8 cellular contexts compared by ENCODE assay signal in the genomic region with DNA sequence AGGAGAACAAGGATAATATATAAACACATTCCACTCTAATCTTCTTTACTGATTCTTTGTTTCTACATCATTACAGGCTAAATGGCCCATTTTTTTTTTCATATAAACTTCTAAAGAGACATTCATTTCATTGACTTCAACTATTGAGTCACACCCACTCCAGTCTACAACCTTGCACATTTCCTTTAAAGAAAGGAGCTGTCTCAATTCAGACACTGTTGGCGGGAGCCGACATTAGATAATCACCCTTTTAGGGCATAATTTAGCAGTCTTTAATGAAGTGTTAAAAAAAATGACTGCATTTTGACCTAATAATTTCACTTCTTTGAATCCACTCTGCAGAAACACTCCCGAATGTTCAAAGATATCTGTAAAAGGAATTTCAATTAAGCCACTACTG. TPM values are rescaled to one million over a fixed set of nuclear protein-coding genes. Genes with fewer than 3 reads are reported as not detected.
A peak's percentile ranks its signal among the peaks of the same experiment; 100 is the strongest.
DNase-seq lines count a peak whose midpoint lies in the region; ATAC-seq and TF ChIP-seq lines count a peak whose summit lies in the region.

No MANE protein-coding gene starts in this region.

- intact Hi-C loops in dorsolateral prefrontal cortex (cut with DNase I) = loop anchor here in 1 of 2 donors (10.0 kb wide), 2 partner anchors 231 to 1519 kb away; a partner anchor contains a TSS
- intact Hi-C loops in gastrocnemius medialis (cut with DNase I; ENCODE audit: low total_unique reads) = loop anchor here (2.0 kb wide), 1 partner anchor 231 kb away; a partner anchor contains a TSS

- H3K9me3 ChIP-seq in gastrocnemius medialis = no peaks in the 10 kb centered on the region

- H3K27ac ChIP-seq in dorsolateral prefrontal cortex (peak overlapping the region in 31 of 59 donors; percentile 13 to 98 (median 94)), gastrocnemius medialis (peak overlapping the region in 3 of 4 donors; percentile 90 to 99 (median 95))

- in situ Hi-C loops in gastrocnemius medialis (cut with MboI; ENCODE audit: low sequenced_read_pairs in 4 of 4) = loop anchor here in 2 of 4 donors (10.0 kb wide), 1 partner anchor 81 kb away; a partner anchor contains a TSS
- in situ Hi-C loops in GM13976 (cut with MboI; ENCODE audit: low sequenced_read_pairs, unreplicated experiment) = no loop called here

- no peaks in the 10 kb centered on the region for H3K36me3 ChIP-seq in gastrocnemius medialis

- peak; percentile 7 to 12 for DNase-seq in NOMO-1 (lab: John Stamatoyannopoulos, UW; ENCODE audit: unreplicated experiment in 2 of 2)
- DNase-seq in NOMO-1 treated with DMSO at 0.1 percent for 48 hours (lab: John Stamatoyannopoulos, UW; ENCODE audit: unreplicated experiment) = no peak
- DNase-seq in NCI-H748 (lab: John Stamatoyannopoulos, UW; ENCODE audit: unreplicated experiment) = peak; percentile 40
- no peak for DNase-seq in dorsolateral prefrontal cortex
- DNase-seq in gastrocnemius medialis = no peak
- DNase-seq in GM13976 (ENCODE audit: low spot score) = no peak
- DNase-seq in stimulated activated CD4-positive, alpha-beta T cell treated with anti-CD3 and anti-CD28 coated beads, Interleukin-1b, Interleukin-23, amount 100 ng/mL, for 48 hours = no peak
- DNase-seq in OCI-M2 (lab: John Stamatoyannopoulos, UW; ENCODE audit: unreplicated experiment) = no peak

- no peak for TF ChIP-seq POLR2A in gastrocnemius medialis (IDR thresholded peaks at IDR 0.05)

- no peaks in the 10 kb centered on the region for H3K27me3 ChIP-seq in dorsolateral prefrontal cortex
- no peaks in the 10 kb centered on the region for H3K27me3 ChIP-seq in gastrocnemius medialis

- TF ChIP-seq CTCF in dorsolateral prefrontal cortex (IDR thresholded peaks at IDR 0.05 in 54 of 56, conservative IDR thresholded peaks at IDR 0.05 in 2 of 56; ENCODE audit: low read depth in 1 of 56, partially characterized antibody in 56 of 56) (no peak), gastrocnemius medialis (IDR thresholded peaks at IDR 0.05 in 4 of 5, conservative IDR thresholded peaks at IDR 0.05 in 1 of 5) (no peak), GM13976 (IDR thresholded peaks at IDR 0.05; ENCODE audit: borderline replicate concordance, control extremely low read depth, extremely low read depth, insufficient read depth, missing control alignments) (no peak)

- H3K4me3 ChIP-seq in dorsolateral prefrontal cortex (peak overlapping the region in 58 of 59 donors; percentile 58 to 89 (median 81)), gastrocnemius medialis (peak overlapping the region; percentile 75 to 86 (median 81))

- H3K4me1 ChIP-seq in gastrocnemius medialis = peaks cover 15 to 31% of the 10 kb centered on the region in 2 donors

- no peak for ATAC-seq in gastrocnemius medialis

RNA-seq across cellular contexts. Expression of a gene that starts 1.6 kb away (rescaled TPM):
- 10 to 100 TPM; 11.2 to 38.1 (median 25.3) TPM for total RNA-seq in dorsolateral prefrontal cortex
- 10 to 100 TPM; 51.9 to 100.0 (median 68.2) TPM for total RNA-seq in gastrocnemius medialis

Comparison
In these comparisons a context has a peak if more than half of its experiments do, and no peak if none do; other contexts are left out.
1. DNase-seq: peak in NOMO-1 (2 of 2) and NCI-H748 (single experiment); none in NOMO-1 treated with DMSO at 0.1 percent for 48 hours (single experiment), dorsolateral prefrontal cortex (0 of 10), gastrocnemius medialis (0 of 2), GM13976 (single experiment), stimulated activated CD4-positive, alpha-beta T cell treated with anti-CD3 and anti-CD28 coated beads, Interleukin-1b, Interleukin-23, amount 100 ng/mL, for 48 hours (single experiment) and OCI-M2 (single experiment).